In genomic region chr3:148790370-148790769, GRCh38 we compare ENCODE assay signal across 1 cellular context.
TF ChIP-seq lines count a peak whose summit lies in the region.

No MANE protein-coding gene starts in this region.

TF ChIP-seq in WTC11, 78 proteins besides CTCF, POLR2A, EP300 and RAD21 (continued from another document):
- TF ChIP-seq AR (CRISPR knock-in tag; IDR thresholded peaks at IDR 0.05) (no peak), ZNF416 (CRISPR knock-in tag; IDR thresholded peaks at IDR 0.05) (no peak), ZNF317 (CRISPR knock-in tag; IDR thresholded peaks at IDR 0.05; ENCODE audit: borderline replicate concordance, low read depth) (no peak), TP53 (CRISPR knock-in tag; IDR thresholded peaks at IDR 0.05) (no peak)
